Comparison of ENCODE assay signal across 10 cellular contexts in the genomic region with DNA sequence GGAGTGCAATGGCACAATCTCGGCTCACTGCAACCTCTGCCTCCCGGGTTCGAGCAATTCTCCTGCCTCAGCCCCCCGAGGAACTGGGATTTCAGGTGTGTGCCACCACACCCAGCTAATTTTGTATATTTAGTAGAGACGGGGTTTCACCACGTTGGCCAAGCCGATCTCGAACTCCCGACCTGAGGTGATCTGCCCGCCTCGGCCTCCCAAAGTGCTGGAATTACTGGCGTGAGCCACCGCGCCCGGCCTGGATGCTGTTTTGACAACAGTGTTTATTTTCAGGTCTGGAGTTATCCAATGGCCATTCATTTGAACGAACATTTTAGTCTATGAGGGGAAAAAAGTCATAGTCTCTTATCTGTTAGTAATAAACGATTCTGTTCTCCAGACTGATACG. TPM values are rescaled to one million over a fixed set of nuclear protein-coding genes. Genes with fewer than 3 reads are reported as not detected.
DNase-seq lines count a peak whose midpoint lies in the region; ATAC-seq, FAIRE-seq and TF ChIP-seq lines count a peak whose summit lies in the region.
"Not testable (repeated sequence)": the region's sequence is repeated elsewhere in the genome, so short reads cannot be mapped to it uniquely, and the experiment has no call there.
"Had no signal": no experiment of that assay in that cellular context is flagged by ENCODE, and none has a peak within 500 bp of the region (broad histone marks: within the 10 kb centered on the region; RNA-seq: fewer than 3 reads in every experiment).

No MANE protein-coding gene starts in this region.

- H3K79me2 ChIP-seq in GM23248 (ENCODE audit: insufficient read depth); K562 (ENCODE audit: control insufficient read depth, insufficient read depth, low read length); fibroblast of lung (ENCODE audit: control insufficient read depth, insufficient read depth, low read length): not testable (repeated sequence)

- H3K27ac Mint-ChIP-seq in T-helper 17 cell; immature natural killer cell; naive thymus-derived CD8-positive, alpha-beta T cell: not testable (repeated sequence)

- H3K4me2 ChIP-seq in GM23248 (ENCODE audit: unreplicated experiment): peak overlapping the region; percentile 83
- H3K4me2 ChIP-seq in K562 (ENCODE audit: insufficient read depth, low read length): not testable (repeated sequence)
- H3K4me2 ChIP-seq in fibroblast of lung (ENCODE audit: extremely low read depth, insufficient read depth, low read length): peak overlapping the region; percentile 85

- not testable (repeated sequence) for H3K9me1 ChIP-seq in K562 (ENCODE audit: control insufficient read depth, insufficient read depth, low read length)

- FAIRE-seq in K562 (lab: Jason Lieb, UNC): not testable (repeated sequence)

- H3K9me3 Mint-ChIP-seq in immature natural killer cell; naive thymus-derived CD8-positive, alpha-beta T cell: not testable (repeated sequence)

- in situ Hi-C loops in GM23248 (cut with MboI); K562 (cut with MboI): not testable (repeated sequence)

- H3K4me1 Mint-ChIP-seq in T-helper 17 cell: not testable (repeated sequence)
- peaks cover 11 to 17% of the 10 kb centered on the region in 2 donors for H3K4me1 Mint-ChIP-seq in immature natural killer cell
- peaks cover 6 to 17% (median 11%) of the 10 kb centered on the region in 4 donors for H3K4me1 Mint-ChIP-seq in naive thymus-derived CD8-positive, alpha-beta T cell

- H3K27me3 Mint-ChIP-seq in T-helper 17 cell: peaks cover 29% of the 10 kb centered on the region
- H3K27me3 Mint-ChIP-seq in immature natural killer cell (ENCODE audit: low read depth in 3 of 3): not testable (repeated sequence)
- peaks cover 7 to 19% (median 15%) of the 10 kb centered on the region in 5 donors for H3K27me3 Mint-ChIP-seq in naive thymus-derived CD8-positive, alpha-beta T cell

- peak overlapping the region; percentile 82 for H3K4me3 Mint-ChIP-seq in T-helper 17 cell
- peak overlapping the region in 4 of 5 donors; percentile 15 to 85 (median 84) for H3K4me3 Mint-ChIP-seq in immature natural killer cell
- peak overlapping the region in 9 of 10 donors; percentile 13 to 87 (median 64) for H3K4me3 Mint-ChIP-seq in naive thymus-derived CD8-positive, alpha-beta T cell

- H3K9ac ChIP-seq in GM23248; K562 (ENCODE audit: insufficient read depth in 1 of 2, low read depth in 2 of 2, low read length in 2 of 2); fibroblast of lung (ENCODE audit: insufficient read depth, low read length); rectal smooth muscle tissue (ENCODE audit: low read length): not testable (repeated sequence)

- not testable (repeated sequence) for H3K9me2 ChIP-seq in GM23248 (ENCODE audit: insufficient read depth)

- DNase-seq in GM23248; T-helper 17 cell; K562 (ENCODE audit: extremely low read depth in 1 of 4, low spot score in 3 of 4); fibroblast of lung (ENCODE audit: low read depth in 2 of 2); immature natural killer cell; naive thymus-derived CD8-positive, alpha-beta T cell: not testable (repeated sequence)
- DNase-seq in upper lobe of left lung: peak in 1 of 2 donors; percentile 47

- peak overlapping the region; percentile 96; the same call in 1 of the 2 replicates for H2AFZ ChIP-seq in GM23248
- H2AFZ ChIP-seq in K562 (ENCODE audit: low read depth, low read length): not testable (repeated sequence)
- H2AFZ ChIP-seq in fibroblast of lung (ENCODE audit: low read length): peak overlapping the region; percentile 96

- not testable (repeated sequence) for H3K4me1 ChIP-seq in GM23248 (ENCODE audit: insufficient read depth); fibroblast of lung (ENCODE audit: control insufficient read depth, extremely low read depth, insufficient read depth, low read length); rectal smooth muscle tissue (ENCODE audit: control insufficient read depth, insufficient read depth, low read length); upper lobe of left lung
- peaks cover 0 to 10% of the 10 kb centered on the region in 2 experiments; a peak in 2 of 5 replicates for H3K4me1 ChIP-seq in K562 (replicated peaks in 1 of 2; ENCODE audit: control insufficient read depth in 2 of 2, insufficient read depth in 2 of 2, low read length in 2 of 2)

- POLR2A ChIA-PET in K562 (lab: Yijun Ruan, JAX); naive thymus-derived CD8-positive, alpha-beta T cell (lab: Charles Lee): not testable (repeated sequence)

- TF ChIP-seq RAD21 in K562 (CRISPR knock-in tag; conservative IDR thresholded peaks at IDR 0.05 in 1 of 2, IDR thresholded peaks at IDR 0.05 in 1 of 2): not testable (repeated sequence)

- TSS peak; percentile 46 for BruUV-seq in K562 (replicated peaks; lab: Mats Ljungman, UMichigan)

- H3K36me3 ChIP-seq in GM23248 (ENCODE audit: low read depth); K562 (ENCODE audit: control insufficient read depth, insufficient read depth, low read length); fibroblast of lung (ENCODE audit: control insufficient read depth, insufficient read depth, low read length); rectal smooth muscle tissue (ENCODE audit: control insufficient read depth, insufficient read depth, low read length): not testable (repeated sequence)
- H3K36me3 ChIP-seq in upper lobe of left lung: peaks cover 0 to 19% (median 0%) of the 10 kb centered on the region in 4 donors

- not testable (repeated sequence) for TF ChIP-seq EP300 in K562 (IDR thresholded peaks at IDR 0.05; ENCODE audit: low read length); upper lobe of left lung (IDR thresholded peaks at IDR 0.05)

- intact Hi-C loops in K562 (cut with micrococcal nuclease): not testable (repeated sequence)

- H3F3A ChIP-seq in GM23248 (ENCODE audit: insufficient read depth): not testable (repeated sequence)

- CTCF ChIA-PET in K562 (lab: Yijun Ruan, JAX; ENCODE audit: low intra/inter-chr PET ratio): not testable (repeated sequence)

- not testable (repeated sequence) for H4K20me1 ChIP-seq in GM23248 (ENCODE audit: insufficient read depth); K562 (replicated peaks; ENCODE audit: control insufficient read depth, insufficient read depth, low read length); fibroblast of lung (ENCODE audit: control insufficient read depth, extremely low read depth, insufficient read depth, low read length)

- peak overlapping the region; percentile 77 for H3K4me3 ChIP-seq in GM23248
- not testable (repeated sequence) for H3K4me3 ChIP-seq in K562
- peak overlapping the region in 3 of 4 experiments; percentile 72 to 74 (median 74) for H3K4me3 ChIP-seq in fibroblast of lung (replicated peaks in 1 of 4; ENCODE audit: control extremely low read depth in 1 of 4, insufficient read depth in 1 of 4, low read depth in 3 of 4, low read length in 4 of 4)
- H3K4me3 ChIP-seq in rectal smooth muscle tissue (ENCODE audit: low read length): peak overlapping the region; percentile 79
- H3K4me3 ChIP-seq in upper lobe of left lung: peak overlapping the region in 3 of 4 donors; percentile 60 to 87 (median 86)

- not testable (repeated sequence) for ATAC-seq in T-helper 17 cell; K562; naive thymus-derived CD8-positive, alpha-beta T cell; upper lobe of left lung (ENCODE audit: low FRiP score in 2 of 2)

- TF ChIP-seq CTCF in K562 (IDR thresholded peaks at IDR 0.05 in 2 of 3, conservative IDR thresholded peaks at IDR 0.05 in 1 of 3; ENCODE audit: insufficient read depth in 2 of 3, low read depth in 1 of 3, low read length in 3 of 3); fibroblast of lung (conservative IDR thresholded peaks at IDR 0.05 in 1 of 2, IDR thresholded peaks at IDR 0.05 in 1 of 2; ENCODE audit: low read depth in 1 of 2, low read length in 2 of 2); upper lobe of left lung (IDR thresholded peaks at IDR 0.05): not testable (repeated sequence)

- not testable (repeated sequence) for TF ChIP-seq POLR2A in K562 (conservative IDR thresholded peaks at IDR 0.05); upper lobe of left lung (IDR thresholded peaks at IDR 0.05)

- not testable (repeated sequence) for H3K27me3 ChIP-seq in GM23248 (replicated peaks; ENCODE audit: insufficient read depth); fibroblast of lung (ENCODE audit: control insufficient read depth, insufficient read depth, low read length); rectal smooth muscle tissue (ENCODE audit: control insufficient read depth, insufficient read depth, low read length); upper lobe of left lung
- peaks cover 6 to 26% of the 10 kb centered on the region in 2 experiments; a peak in 4 of 5 replicates for H3K27me3 ChIP-seq in K562 (ENCODE audit: control insufficient read depth in 2 of 2, insufficient read depth in 2 of 2, low read length in 2 of 2)

- not testable (repeated sequence) for H3K9me3 ChIP-seq in GM23248 (ENCODE audit: low read depth); T-helper 17 cell (ENCODE audit: control insufficient read depth, low read length, poor library complexity, severe bottlenecking); K562 (replicated peaks; ENCODE audit: control insufficient read depth, insufficient read depth, low read depth, low read length); fibroblast of lung (ENCODE audit: control insufficient read depth, insufficient read depth, low read depth, low read length); upper lobe of left lung

- WGBS in GM23248 (ENCODE audit: low coverage in 1 of 2, low lambda C conversion rate in 2 of 2, missing lambda C conversion rate in 2 of 2), 2 experiments: 93 to 94% methylated on average over 18 of the region's 18 CpGs
- 11% methylated on average over 18 of the region's 18 CpGs for WGBS in K562 (ENCODE audit: insufficient coverage, low coverage, missing lambda C conversion rate)
- 93 to 94% methylated on average over 18 of the region's 18 CpGs for WGBS in upper lobe of left lung, 2 donors

- not testable (repeated sequence) for H3K27ac ChIP-seq in GM23248; K562 (ENCODE audit: extremely low read depth, low read depth, low read length); fibroblast of lung (ENCODE audit: insufficient read depth, low read length); rectal smooth muscle tissue (ENCODE audit: low read depth, low read length)
- H3K27ac ChIP-seq in upper lobe of left lung: peak overlapping the region in 2 of 4 donors; percentile 86 to 90

- H3K36me3 Mint-ChIP-seq in T-helper 17 cell (ENCODE audit: low read depth); immature natural killer cell; naive thymus-derived CD8-positive, alpha-beta T cell: not testable (repeated sequence)

RNA-seq across cellular contexts. Expression of a gene that starts 1.4 kb away (rescaled TPM):
- total RNA-seq in GM23248 (2014; rRNA removed; shearing (Covaris generic)): 3.4 and 8.1 TPM in 2 replicates
- polyA plus RNA-seq in GM23248 (2016; fragmentation: Nextera tagmentation; extraction: Ambion mirVana) (5.9 and 7.2 TPM in 2 replicates), K562 (2011; rRNA removed) (0.03 and 1.7 TPM in 2 replicates), K562 (2014; fragmentation: Illumina TruSeq; extraction: Trizol) (1.00 and 1.1 TPM in 2 replicates), K562 (2014; fragmentation: Nextera tagmentation; extraction: Ambion mirVana) (1 to 10 TPM in 1 of 2 experiments, under 1 TPM in 1; 0.77 to 1.1 TPM), K562 (2014; rRNA removed) (0.53 and 1.3 TPM in 2 replicates), fibroblast of lung (13.0 and 17.9 TPM in 2 replicates), immature natural killer cell (1 to 10 TPM; 2.3 to 8.4 (median 6.2) TPM)
- total RNA-seq in T-helper 17 cell (1 to 10 TPM in 1 of 2 donors, not detected in 1; 1.4 TPM), K562 (2014; rRNA removed) (1.5 and 1.6 TPM in 2 replicates), K562 (2014; rRNA removed; fragmentation: Illumina TruSeq; extraction: Trizol) (1.2 and 1.4 TPM in 2 replicates), K562 (2015; rRNA removed; fragmentation: Illumina TruSeq; extraction: Trizol) (1.3 and 1.4 TPM in 2 replicates), K562 (2021) (1.8 and 2.0 TPM in 2 replicates), fibroblast of lung (13.1 and 15.9 TPM in 2 replicates), upper lobe of left lung (10 to 100 TPM; 14.7 to 31.2 (median 23.3) TPM)
- total RNA-seq in K562 (2011; cell fraction: chromatin; rRNA removed; ENCODE audit: low replicate concordance): 0.90 and 1.7 TPM in 2 replicates
- 1.3 and 2.0 TPM in 2 replicates for total RNA-seq in K562 (2011; cell fraction: nucleolus; rRNA removed)
- total RNA-seq in K562 (2011; cell fraction: nucleoplasm; rRNA removed): 2.0 and 4.6 TPM in 2 replicates
- 0.04 and 2.1 TPM in 2 replicates for polyA plus RNA-seq in K562 (2011; cell fraction: cytosol; rRNA removed)
- polyA plus RNA-seq in K562 (2011; cell fraction: nucleus; rRNA removed): 0.04 and 1.5 TPM in 2 replicates
- polyA plus RNA-seq in K562 (2012): 1.0 and 1.9 TPM in 2 replicates
- 0.27 and 4.1 TPM in 2 replicates for polyA minus RNA-seq in K562 (2011; rRNA and poly(A)+ RNA removed)
- polyA minus RNA-seq in K562 (2011; cell fraction: cytosol; rRNA and poly(A)+ RNA removed): 2.5 TPM in 1 of 2 replicates, not detected in the other
- polyA minus RNA-seq in K562 (2011; cell fraction: nucleus; rRNA and poly(A)+ RNA removed): 1.5 TPM in 1 of 2 replicates, not detected in the other
- 11.1 and 13.0 TPM in 2 replicates for polyA plus RNA-seq in fibroblast of lung (2012)
- polyA minus RNA-seq in fibroblast of lung (ENCODE audit: low replicate concordance): 43.2 and 56.8 TPM in 2 replicates
- total RNA-seq in naive thymus-derived CD8-positive, alpha-beta T cell: 1 to 10 TPM; 2.3 to 3.7 TPM
- polyA plus RNA-seq in naive thymus-derived CD8-positive, alpha-beta T cell: 1 to 10 TPM in 2 of 3 donors, under 1 TPM in 1; 0.17 to 2.7 (median 2.5) TPM
- total RNA-seq: G401, OCI-LY7 had no signal
